Comparison of ENCODE assay signal across 8 cellular contexts in genomic region chr16:969508-970378, GRCh38.
DNase-seq lines count a peak whose midpoint lies in the region; ATAC-seq lines count a peak whose summit lies in the region.

No MANE protein-coding gene starts in this region.

- H3K36me3 ChIP-seq in BLaER1 treated with 17β-estradiol and CSF1 and Interleukin-3, amounts not matched to agents 10 nM and 100 nM = peaks cover 8 to 32% (median 27%) of the 10 kb centered on the region in 11 experiments; a peak in 20 of 22 replicates
- H3K36me3 ChIP-seq in adipocyte (ENCODE audit: control insufficient read depth, insufficient read depth, low read length, severe bottlenecking) (no peaks in the 10 kb centered on the region), iPS-15b (ENCODE audit: control insufficient read depth, insufficient read depth, low read length) (no peaks in the 10 kb centered on the region)

- DNase-seq in adipocyte (ENCODE audit: low read depth) = peak; percentile 71
- DNase-seq in NCI-H187 treated with DMSO at 0.1 percent for 48 hours (lab: John Stamatoyannopoulos, UW) = no peak
- DNase-seq in hippocampal formation (lab: John Stamatoyannopoulos, UW) = no peak

- peaks cover 11 to 38% (median 32%) of the 10 kb centered on the region in 11 experiments; a peak in 20 of 22 replicates for H3K27me3 ChIP-seq in BLaER1 treated with 17β-estradiol and CSF1 and Interleukin-3, amounts not matched to agents 10 nM and 100 nM
- H3K27me3 ChIP-seq in adipocyte (replicated peaks; ENCODE audit: control insufficient read depth, insufficient read depth, low read length) (peaks cover 7% of the 10 kb centered on the region), iPS-15b (ENCODE audit: control insufficient read depth, insufficient read depth, low read length) (peaks cover 9% of the 10 kb centered on the region)

- H3K27ac ChIP-seq in BLaER1 treated with 17β-estradiol and CSF1 and Interleukin-3, amounts not matched to agents 10 nM and 100 nM = peak overlapping the region; percentile 74 to 94 (median 85)
- H3K27ac ChIP-seq in skin epidermis = peak overlapping the region; percentile 51 to 93 (median 86)

- ATAC-seq in HG02885 (IDR thresholded peaks at IDR 0.05; ENCODE audit: poor library complexity, unreplicated experiment) (peak; percentile 8), HG02610 (IDR thresholded peaks at IDR 0.05; ENCODE audit: unreplicated experiment) (no peak)

- peak overlapping the region; percentile 73 to 92 (median 82) for H3K4me3 ChIP-seq in BLaER1 treated with 17β-estradiol and CSF1 and Interleukin-3, amounts not matched to agents 10 nM and 100 nM
- H3K4me3 ChIP-seq in adipocyte (ENCODE audit: low read length) (peak overlapping the region; percentile 90), iPS-15b (ENCODE audit: low read depth, low read length) (peak overlapping the region; percentile 64), skin epidermis (peak overlapping the region; percentile 61 to 99 (median 78))

- peak overlapping the region; percentile 84 to 95 (median 90) for H3K9ac ChIP-seq in BLaER1 treated with 17β-estradiol and CSF1 and Interleukin-3, amounts not matched to agents 10 nM and 100 nM
- H3K9ac ChIP-seq in adipocyte (ENCODE audit: low read length) (peak overlapping the region; percentile 95), iPS-15b (ENCODE audit: low read depth, low read length) (peak overlapping the region; percentile 73)

- H4K20me1 ChIP-seq in BLaER1 treated with 17β-estradiol and CSF1 and Interleukin-3, amounts not matched to agents 10 nM and 100 nM = peaks cover 0 to 43% (median 16%) of the 10 kb centered on the region in 11 experiments; a peak in 13 of 22 replicates

- peaks cover 8 to 15% (median 11%) of the 10 kb centered on the region in 11 experiments; a peak in 20 of 22 replicates for H3K9me3 ChIP-seq in BLaER1 treated with 17β-estradiol and CSF1 and Interleukin-3, amounts not matched to agents 10 nM and 100 nM (replicated peaks in 1 of 11)
- peaks cover 5% of the 10 kb centered on the region for H3K9me3 ChIP-seq in adipocyte (ENCODE audit: control insufficient read depth, low read length)
- no peaks in the 10 kb centered on the region for H3K9me3 ChIP-seq in iPS-15b (ENCODE audit: control insufficient read depth, insufficient read depth, low read length)

- H3K4me1 ChIP-seq in BLaER1 treated with 17β-estradiol and CSF1 and Interleukin-3, amounts not matched to agents 10 nM and 100 nM = peaks cover 27 to 48% (median 38%) of the 10 kb centered on the region in 10 experiments
- H3K4me1 ChIP-seq in adipocyte (ENCODE audit: control insufficient read depth, insufficient read depth, low read length) (peaks cover 16% of the 10 kb centered on the region), iPS-15b (ENCODE audit: control insufficient read depth, insufficient read depth, low read length) (no peaks in the 10 kb centered on the region)

- H3K4me2 ChIP-seq in BLaER1 treated with 17β-estradiol and CSF1 and Interleukin-3, amounts not matched to agents 10 nM and 100 nM = peak overlapping the region; percentile 97 to 100 (median 99)
